In genomic region chr1:147545133-147545532, GRCh38 we compare ENCODE assay signal across 1 cellular context.
TF ChIP-seq lines count a peak whose summit lies in the region.

No MANE protein-coding gene starts in this region.

TF ChIP-seq in HEK293, 187 proteins besides CTCF, POLR2A, EP300 and RAD21 (continued from another document):
- TF ChIP-seq ZNF692 (tag by site-specific recombination; IDR thresholded peaks at IDR 0.05) (no peak), REST (tag by site-specific recombination; IDR thresholded peaks at IDR 0.05) (no peak), SCRT1 (tag by site-specific recombination; IDR thresholded peaks at IDR 0.05; ENCODE audit: borderline replicate concordance) (peak; percentile 69), ZBTB20 (tag by site-specific recombination; IDR thresholded peaks at IDR 0.05) (no peak), ZNF837 (tag by site-specific recombination; IDR thresholded peaks at IDR 0.05) (no peak), MZF1 (tag by site-specific recombination; IDR thresholded peaks at IDR 0.05; ENCODE audit: borderline replicate concordance) (peak; percentile 59; the same call in 1 of the 2 replicates), ZNF677 (tag by site-specific recombination; IDR thresholded peaks at IDR 0.05) (no peak), ZNF423 (tag by site-specific recombination; IDR thresholded peaks at IDR 0.05) (0 out of 2 replicates have a peak, but pooled peaks have one; percentile 38), PATZ1 (tag by site-specific recombination; IDR thresholded peaks at IDR 0.05) (peak; percentile 46; the same call in 1 of the 2 replicates), ATF2 (tag by site-specific recombination; IDR thresholded peaks at IDR 0.05; ENCODE audit: low read depth) (no peak), ZNF404 (tag by site-specific recombination; IDR thresholded peaks at IDR 0.05) (no peak), SCRT2 (tag by site-specific recombination; IDR thresholded peaks at IDR 0.05) (peak; percentile 94), ZNF654 (tag by site-specific recombination; IDR thresholded peaks at IDR 0.05; ENCODE audit: low read depth) (no peak), ZSCAN5A (tag by site-specific recombination; IDR thresholded peaks at IDR 0.05) (no peak), ZNF701 (tag by site-specific recombination; IDR thresholded peaks at IDR 0.05) (no peak), GLIS1 (tag by site-specific recombination; IDR thresholded peaks at IDR 0.05) (peak; percentile 91), EGR2 (tag by site-specific recombination; IDR thresholded peaks at IDR 0.05; ENCODE audit: low read depth) (peak; percentile 49), GLIS2 (tag by site-specific recombination; IDR thresholded peaks at IDR 0.05) (peak; percentile 60), WT1 (tag by site-specific recombination; IDR thresholded peaks at IDR 0.05) (peak; percentile 81), ZNF830 (tag by site-specific recombination; IDR thresholded peaks at IDR 0.05; ENCODE audit: low read depth) (no peak), KLF17 (tag by site-specific recombination; IDR thresholded peaks at IDR 0.05) (no peak), KLF1 (tag by site-specific recombination; IDR thresholded peaks at IDR 0.05) (peak; percentile 82), ZNF600 (tag by site-specific recombination; IDR thresholded peaks at IDR 0.05) (peak; percentile 60; the same call in 1 of the 2 replicates), ZNF777 (tag by site-specific recombination; IDR thresholded peaks at IDR 0.05; ENCODE audit: borderline replicate concordance) (no peak), ZNF571 (tag by site-specific recombination; IDR thresholded peaks at IDR 0.05) (no peak), ZNF214 (tag by site-specific recombination; IDR thresholded peaks at IDR 0.05; ENCODE audit: borderline replicate concordance) (no peak), ZNF48 (tag by site-specific recombination; IDR thresholded peaks at IDR 0.05) (no peak), ZNF248 (tag by site-specific recombination; IDR thresholded peaks at IDR 0.05) (no peak), ZNF350 (tag by site-specific recombination; IDR thresholded peaks at IDR 0.05) (no peak), ZBTB11 (tag by site-specific recombination; conservative IDR thresholded peaks at IDR 0.05; ENCODE audit: low read depth) (no peak)
